In genomic region chr3:37223084-37223975, GRCh38 we compare ENCODE assay signal across 1 cellular context.
TF ChIP-seq lines count a peak whose summit lies in the region.

No MANE protein-coding gene starts in this region.

TF ChIP-seq in HCT116, 20 proteins besides CTCF, POLR2A, EP300 and RAD21 (continued from another document):
- TF ChIP-seq REST (IDR thresholded peaks at IDR 0.05; ENCODE audit: low read depth) (no peak), ZNF274 (IDR thresholded peaks at IDR 0.05; ENCODE audit: low read depth, low read length) (no peak)
